ENCODE assay signal across 12 cellular contexts in the genomic region with DNA sequence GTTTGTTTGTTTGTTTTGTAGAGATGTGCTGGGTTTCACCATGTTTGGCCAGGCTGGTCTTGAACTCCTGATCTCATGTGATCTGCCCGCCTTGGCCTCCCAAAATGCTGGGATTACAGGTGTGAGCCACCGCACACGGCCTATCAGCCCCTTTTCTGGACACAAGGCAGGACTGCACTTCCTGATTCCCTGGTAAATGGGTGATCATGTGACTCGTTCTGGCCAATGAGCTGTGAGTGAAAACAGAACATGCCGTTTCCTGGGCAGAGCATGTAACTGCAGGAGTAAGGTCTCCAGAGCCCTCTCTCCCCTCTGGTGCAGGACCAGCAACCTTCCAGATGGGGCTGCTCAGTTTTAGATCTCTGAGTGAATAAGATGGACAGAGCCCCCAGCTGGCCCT.
DNase-seq lines count a peak whose midpoint lies in the region; ATAC-seq and TF ChIP-seq lines count a peak whose summit lies in the region.
"Had no signal": no experiment of that assay in that cellular context is flagged by ENCODE, and none has a peak within 500 bp of the region (broad histone marks: within the 10 kb centered on the region; RNA-seq: fewer than 3 reads in every experiment).

No MANE protein-coding gene starts in this region.

- DNase-seq in stimulated activated CD4-positive, alpha-beta T cell treated with anti-CD3 and anti-CD28 coated beads, Interleukin-1b, Interleukin-23, amount 100 ng/mL, for 48 hours: peak; percentile 21
- DNase-seq in stimulated activated CD4-positive, alpha-beta T cell treated with anti-CD3 and anti-CD28 coated beads, Interleukin-4, amount 100 ng/mL, for 1 hour: no peak
- DNase-seq in OCI-M1 (lab: John Stamatoyannopoulos, UW) (peak; percentile 51), fibroblast of mammary gland (ENCODE audit: low read depth) (peak; percentile 33), DMS153 (lab: John Stamatoyannopoulos, UW) (no peak), NCI-H1417 treated with DMSO at 0.1 percent for 48 hours (lab: John Stamatoyannopoulos, UW) (no peak), GM23248 (no peak)
- DNase-seq: NCI-H774, ovary, T1000 had no signal

- H3K79me2 ChIP-seq in GM23248 (ENCODE audit: insufficient read depth): no peaks in the 10 kb centered on the region; the same call in 1 of the 2 replicates

- H3K9ac ChIP-seq in GM23248: no peak overlapping the region

- no peak for ATAC-seq in GM19035 (IDR thresholded peaks at IDR 0.05; ENCODE audit: unreplicated experiment)

- H3K36me3 ChIP-seq in GM23248 (ENCODE audit: low read depth): no peaks in the 10 kb centered on the region
- H3K36me3 ChIP-seq: ovary, vagina had no signal

- H2AFZ ChIP-seq in GM23248: no peak overlapping the region

- H3K27me3 ChIP-seq in GM23248 (replicated peaks; ENCODE audit: insufficient read depth): no peaks in the 10 kb centered on the region
- H3K27me3 ChIP-seq: ovary, vagina had no signal

- no peak overlapping the region for H3K27ac ChIP-seq in GM23248
- H3K27ac ChIP-seq: ovary, vagina had no signal

- no peak overlapping the region for H3K4me2 ChIP-seq in GM23248 (ENCODE audit: unreplicated experiment)

- no peaks in the 10 kb centered on the region for H4K20me1 ChIP-seq in GM23248 (ENCODE audit: insufficient read depth)

- H3K4me3 ChIP-seq in fibroblast of mammary gland (ENCODE audit: control insufficient read depth, low read depth, low read length) (no peak overlapping the region), GM23248 (no peak overlapping the region)
- H3K4me3 ChIP-seq: ovary, vagina had no signal

- no peaks in the 10 kb centered on the region for H3F3A ChIP-seq in GM23248 (ENCODE audit: insufficient read depth)

- 93 to 94% methylated on average over 5 of the region's 5 CpGs for WGBS in GM23248 (ENCODE audit: low coverage in 1 of 2, low lambda C conversion rate in 2 of 2, missing lambda C conversion rate in 2 of 2), 2 experiments

- no peaks in the 10 kb centered on the region for H3K9me3 ChIP-seq in GM23248 (ENCODE audit: low read depth)
- H3K9me3 ChIP-seq: ovary, vagina had no signal

- no peak for TF ChIP-seq CTCF in fibroblast of mammary gland (conservative IDR thresholded peaks at IDR 0.05; ENCODE audit: control insufficient read depth, insufficient read depth, low read depth, low read length)

- no peaks in the 10 kb centered on the region for H3K4me1 ChIP-seq in GM23248 (ENCODE audit: insufficient read depth)

- in situ Hi-C loops in GM23248 (cut with MboI): no loop called here

- no peaks in the 10 kb centered on the region for H3K9me2 ChIP-seq in GM23248 (ENCODE audit: insufficient read depth)

Comparison
In these comparisons a context has a peak if more than half of its experiments do, and no peak if none do; other contexts are left out.
1. DNase-seq: peak in stimulated activated CD4-positive, alpha-beta T cell treated with anti-CD3 and anti-CD28 coated beads, Interleukin-1b, Interleukin-23, amount 100 ng/mL, for 48 hours (single experiment), OCI-M1 (single experiment) and fibroblast of mammary gland (single experiment); none in stimulated activated CD4-positive, alpha-beta T cell treated with anti-CD3 and anti-CD28 coated beads, Interleukin-4, amount 100 ng/mL, for 1 hour (single experiment), DMS153 (single experiment), NCI-H1417 treated with DMSO at 0.1 percent for 48 hours (single experiment) and GM23248 (single experiment).